ENCODE assay signal across 12 cellular contexts in the genomic region with DNA sequence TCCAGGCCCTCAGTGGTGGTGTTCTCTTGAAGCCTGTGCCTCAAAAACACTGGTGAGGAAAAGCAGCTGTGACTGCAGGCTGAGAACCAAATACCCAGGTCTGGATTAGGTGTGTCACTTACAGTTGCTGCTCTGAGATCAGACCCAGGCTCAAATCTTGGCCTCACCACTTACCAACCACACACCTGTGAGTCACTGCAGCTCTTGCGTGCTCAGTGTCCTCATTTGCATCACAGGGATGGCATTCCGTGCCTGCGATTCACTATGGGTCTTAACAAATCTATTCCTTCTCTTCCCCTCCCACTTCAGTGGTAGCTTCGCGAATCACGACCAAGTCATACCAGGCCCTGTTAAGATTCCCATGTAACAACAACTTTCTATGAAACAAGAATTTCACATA.
DNase-seq lines count a peak whose midpoint lies in the region; ATAC-seq, FAIRE-seq and TF ChIP-seq lines count a peak whose summit lies in the region.
"Had no signal": no experiment of that assay in that cellular context is flagged by ENCODE, and none has a peak within 500 bp of the region (broad histone marks: within the 10 kb centered on the region; RNA-seq: fewer than 3 reads in every experiment).

No MANE protein-coding gene starts in this region.

- H2BK5ac ChIP-seq in neuronal stem cell (ENCODE audit: low read length), result no peak overlapping the region

- WGBS in GM23248 (ENCODE audit: low coverage in 1 of 2, low lambda C conversion rate in 2 of 2, missing lambda C conversion rate in 2 of 2), 2 experiments, result 39 to 40% methylated on average over 6 of the region's 6 CpGs
- WGBS in neuronal stem cell (ENCODE audit: extremely low coverage in 2 of 2, insufficient read length in 2 of 2, insufficient replicate concordance in 1 of 2), 2 donors, result no CpG with 5 or more reads among the region's 6 CpGs
- WGBS in body of pancreas, 2 donors, result 63 to 67% methylated on average over 6 of the region's 6 CpGs

- H4K20me1 ChIP-seq in GM23248 (ENCODE audit: insufficient read depth), result no peaks in the 10 kb centered on the region

- H3F3A ChIP-seq in GM23248 (ENCODE audit: insufficient read depth), result peaks cover 15% of the 10 kb centered on the region

- intact Hi-C loops in body of pancreas (cut with DNase I) (no loop called here), Right ventricle myocardium superior (cut with DNase I) (no loop called here)

- peak; percentile 97 for DNase-seq in GM23248
- DNase-seq in RKO (ENCODE audit: low spot score), result peak; percentile 37
- peak; percentile 11 for DNase-seq in fibroblast of gingiva (ENCODE audit: low read depth)
- no peak for DNase-seq in neuronal stem cell (ENCODE audit: low spot score)
- no peak for DNase-seq in NCI-H748 (lab: John Stamatoyannopoulos, UW; ENCODE audit: unreplicated experiment)
- DNase-seq in body of pancreas, result no peak
- no peak for DNase-seq in Right ventricle myocardium superior
- no peak for DNase-seq in GM19239 (ENCODE audit: insufficient read length, low spot score)
- DNase-seq: activated CD8-positive, alpha-beta memory T cell treated with anti-CD3 and anti-CD28 coated beads, Interleukin-2, amount 50 U/mL, for 4 hours; hypothalamus; NCI-H226 had no signal

- H3K27me3 ChIP-seq in GM23248 (replicated peaks; ENCODE audit: insufficient read depth) (no peaks in the 10 kb centered on the region), neuronal stem cell (ENCODE audit: control insufficient read depth in 3 of 3, insufficient read depth in 3 of 3, low read depth in 1 of 3, low read length in 3 of 3) (no peaks in the 10 kb centered on the region), body of pancreas (no peaks in the 10 kb centered on the region)

- H3K9me3 ChIP-seq in GM23248 (ENCODE audit: low read depth), result no peaks in the 10 kb centered on the region
- no peaks in the 10 kb centered on the region for H3K9me3 ChIP-seq in neuronal stem cell (replicated peaks in 1 of 2; ENCODE audit: control insufficient read depth in 2 of 2, insufficient read depth in 1 of 2, low read depth in 1 of 2, low read length in 2 of 2)
- no peaks in the 10 kb centered on the region for H3K9me3 ChIP-seq in body of pancreas

- no peak overlapping the region for H2AK5ac ChIP-seq in neuronal stem cell (ENCODE audit: low read depth, low read length)

- no peaks in the 10 kb centered on the region for H3K79me1 ChIP-seq in neuronal stem cell (ENCODE audit: low read depth, low read length)

- H2AFZ ChIP-seq in GM23248 (no peak overlapping the region), neuronal stem cell (ENCODE audit: low read length) (no peak overlapping the region)

- H3K4me2 ChIP-seq in GM23248 (ENCODE audit: unreplicated experiment) (peak overlapping the region; percentile 30), neuronal stem cell (ENCODE audit: insufficient read depth, low read length, poor library complexity, severe bottlenecking) (no peak overlapping the region)

- in situ Hi-C loops in GM23248 (cut with MboI), result no loop called here

- H3K18ac ChIP-seq in neuronal stem cell (ENCODE audit: low read length), result no peak overlapping the region

- H2BK120ac ChIP-seq in neuronal stem cell (ENCODE audit: low read depth, low read length), result no peak overlapping the region

- peak overlapping the region; percentile 21 for H3K14ac ChIP-seq in neuronal stem cell (ENCODE audit: low read length)

- H3K23ac ChIP-seq in neuronal stem cell (ENCODE audit: low read depth, low read length, poor library complexity), result no peak overlapping the region

- no peak for ATAC-seq in body of pancreas
- ATAC-seq in Right ventricle myocardium superior (ENCODE audit: poor library complexity), result no peak

- no peak overlapping the region for H2BK15ac ChIP-seq in neuronal stem cell (ENCODE audit: low read length)

- H4K91ac ChIP-seq in neuronal stem cell (ENCODE audit: low read depth, low read length, poor library complexity), result no peak overlapping the region

- H3K4me3 ChIP-seq in GM23248 (no peak overlapping the region), neuronal stem cell (ENCODE audit: low read length in 2 of 2) (no peak overlapping the region), body of pancreas (no peak overlapping the region)

- peaks cover 7% of the 10 kb centered on the region for H3K4me1 ChIP-seq in GM23248 (ENCODE audit: insufficient read depth)
- H3K4me1 ChIP-seq in neuronal stem cell (ENCODE audit: control insufficient read depth in 2 of 2, insufficient read depth in 1 of 2, low read depth in 1 of 2, low read length in 2 of 2), result no peaks in the 10 kb centered on the region
- H3K4me1 ChIP-seq in body of pancreas, result no peaks in the 10 kb centered on the region

- peak overlapping the region; percentile 28; the same call in 1 of the 2 replicates for H3K9ac ChIP-seq in GM23248
- no peak overlapping the region for H3K9ac ChIP-seq in neuronal stem cell (ENCODE audit: low read depth, low read length, poor library complexity)

- no peak overlapping the region for H2BK12ac ChIP-seq in neuronal stem cell (ENCODE audit: low read length)

- no peak for FAIRE-seq in GM19239 (lab: Jason Lieb, UNC)
- FAIRE-seq: D721Med had no signal

- no peak for TF ChIP-seq POLR2A in body of pancreas (IDR thresholded peaks at IDR 0.05)

- H3K79me2 ChIP-seq in GM23248 (ENCODE audit: insufficient read depth), result no peaks in the 10 kb centered on the region

- no peak for TF ChIP-seq CTCF in body of pancreas (IDR thresholded peaks at IDR 0.05)

- H3K9me2 ChIP-seq in GM23248 (ENCODE audit: insufficient read depth), result no peaks in the 10 kb centered on the region

- no peaks in the 10 kb centered on the region for H3K36me3 ChIP-seq in GM23248 (ENCODE audit: low read depth)
- H3K36me3 ChIP-seq in neuronal stem cell (replicated peaks in 1 of 2; ENCODE audit: control insufficient read depth in 2 of 2, insufficient read depth in 2 of 2, low read length in 2 of 2), result no peaks in the 10 kb centered on the region
- H3K36me3 ChIP-seq in body of pancreas (replicated peaks in 1 of 2; ENCODE audit: insufficient read depth in 1 of 2, low read depth in 2 of 2), result no peaks in the 10 kb centered on the region

- H3K27ac ChIP-seq in GM23248 (peak overlapping the region; percentile 65), neuronal stem cell (replicated peaks; ENCODE audit: low read length) (no peak overlapping the region), body of pancreas (no peak overlapping the region)

- H4K8ac ChIP-seq in neuronal stem cell (ENCODE audit: low read depth, low read length), result no peak overlapping the region

- H3K4ac ChIP-seq in neuronal stem cell (ENCODE audit: low read length), result no peak overlapping the region

Comparison
In these comparisons a context has a peak if more than half of its experiments do, and no peak if none do; other contexts are left out.
1. DNase-seq: peak in GM23248 (single experiment), RKO (single experiment) and fibroblast of gingiva (single experiment); none in neuronal stem cell (single experiment), NCI-H748 (single experiment), body of pancreas (0 of 4), Right ventricle myocardium superior (single experiment) and GM19239 (single experiment).